ENCODE assay signal across 22 cellular contexts in genomic region chr2:157935378-157935726, GRCh38.
"Had no signal": no experiment of that assay in that cellular context is flagged by ENCODE, and none has a peak within 500 bp of the region (broad histone marks: within the 10 kb centered on the region; RNA-seq: fewer than 3 reads in every experiment).

No MANE protein-coding gene starts in this region.

- H3K9me3 ChIP-seq: esophagus squamous epithelium, left lung, prostate gland, sigmoid colon, testis, tibial artery had no signal

- H3K4me1 ChIP-seq: esophagus squamous epithelium, left lung, prostate gland, sigmoid colon, testis, tibial artery had no signal

- H3K27ac ChIP-seq: coronary artery, esophagus squamous epithelium, left lung, prostate gland, sigmoid colon, testis, tibial artery had no signal

- H3K4me3 Mint-ChIP-seq: naive thymus-derived CD8-positive, alpha-beta T cell; nephron progenitor cell; stimulated activated memory B cell treated with anti-CD40 and anti-IgM and Interleukin-4, amounts not matched to agents 10 μg/mL and 1 μg/mL and 100 μg/mL, for 72 hours; type B pancreatic cell had no signal

- H3K27me3 ChIP-seq: left lung, testis had no signal

- H3K4me1 Mint-ChIP-seq: stimulated activated memory B cell treated with anti-CD40 and anti-IgM and Interleukin-4, amounts not matched to agents 10 μg/mL and 1 μg/mL and 100 μg/mL, for 72 hours had no signal

- H3K4me3 ChIP-seq: coronary artery, esophagus squamous epithelium, left lung, prostate gland, sigmoid colon, testis, tibial artery had no signal

- DNase-seq: dermis blood vessel endothelial cell; effector memory CD4-positive, alpha-beta T cell; esophagus squamous epithelium; foreskin melanocyte; glutamatergic neuron; left cardiac atrium; left lung; naive thymus-derived CD8-positive, alpha-beta T cell; nephron progenitor cell; nucleus accumbens; right cardiac atrium; sigmoid colon; stimulated activated CD4-positive, alpha-beta T cell treated with anti-CD3 and anti-CD28 coated beads, Interleukin-2, amount 100 ng/mL, for 24 hours; stimulated activated CD4-positive, alpha-beta T cell treated with anti-CD3 and anti-CD28 coated beads, Interleukin-4, amount 100 ng/mL, for 24 hours; stimulated activated naive CD8-positive, alpha-beta T cell treated with anti-CD3 and anti-CD28 coated beads, Interleukin-15, Interleukin-2, amounts not matched to agents 100 U/mL and 50 U/mL, for 24 hours; substantia nigra; testis; tibial artery had no signal

- H3K36me3 ChIP-seq: esophagus squamous epithelium, left lung, prostate gland, sigmoid colon, tibial artery had no signal

- H3K27ac Mint-ChIP-seq: naive thymus-derived CD8-positive, alpha-beta T cell; nephron progenitor cell; stimulated activated memory B cell treated with anti-CD40 and anti-IgM and Interleukin-4, amounts not matched to agents 10 μg/mL and 1 μg/mL and 100 μg/mL, for 72 hours; type B pancreatic cell had no signal

- H3K9me3 Mint-ChIP-seq: naive thymus-derived CD8-positive, alpha-beta T cell; nephron progenitor cell; stimulated activated memory B cell treated with anti-CD40 and anti-IgM and Interleukin-4, amounts not matched to agents 10 μg/mL and 1 μg/mL and 100 μg/mL, for 72 hours had no signal

- ATAC-seq: left lung; naive thymus-derived CD8-positive, alpha-beta T cell; stimulated activated memory B cell treated with anti-CD40 and anti-IgM and Interleukin-4, amounts not matched to agents 10 μg/mL and 1 μg/mL and 100 μg/mL, for 72 hours; stimulated activated naive CD8-positive, alpha-beta T cell treated with anti-CD3 and anti-CD28 coated beads, Interleukin-15, Interleukin-2, amounts not matched to agents 100 U/mL and 50 U/mL, for 24 hours had no signal

- H3K36me3 Mint-ChIP-seq: stimulated activated memory B cell treated with anti-CD40 and anti-IgM and Interleukin-4, amounts not matched to agents 10 μg/mL and 1 μg/mL and 100 μg/mL, for 72 hours; type B pancreatic cell had no signal
